In the genomic region with DNA sequence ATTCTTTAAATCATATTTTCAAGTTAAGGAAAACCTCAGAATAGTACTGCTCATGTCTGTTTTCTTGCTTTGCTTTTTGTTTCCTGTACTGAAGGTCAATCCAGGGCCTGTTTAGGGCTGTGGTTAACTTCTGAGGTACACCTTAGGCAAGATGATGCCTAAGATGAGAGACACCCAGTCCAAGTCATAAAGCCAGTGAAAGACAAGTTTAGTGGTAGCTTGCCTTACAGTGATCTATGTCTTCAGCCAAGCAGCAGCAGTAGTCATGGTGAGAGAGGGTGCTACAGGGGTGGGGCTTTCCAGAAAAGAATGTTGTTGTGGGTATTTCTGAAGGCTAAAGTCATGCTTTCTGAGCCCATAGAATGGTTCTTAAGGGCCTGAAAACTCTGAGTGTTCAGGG, we compare ENCODE assay signal across 11 cellular contexts.
A peak's percentile ranks its signal among the peaks of the same experiment; 100 is the strongest.
DNase-seq lines count a peak whose midpoint lies in the region; ATAC-seq lines count a peak whose summit lies in the region.
"Had no signal": no experiment of that assay in that cellular context is flagged by ENCODE, and none has a peak within 500 bp of the region (broad histone marks: within the 10 kb centered on the region; RNA-seq: fewer than 3 reads in every experiment).

No MANE protein-coding gene starts in this region.

- no peak overlapping the region for H3K27ac Mint-ChIP-seq in natural killer cell treated with Interleukin-12 subunit alpha and Interleukin-12 subunit beta and Interleukin-15 and Interleukin-18, amount 100 ng/mL, for 72 hours

- DNase-seq in activated effector memory CD4-positive, alpha-beta T cell treated with anti-CD3 and anti-CD28 coated beads, Interleukin-2, amount 50 U/mL, for 16 hours, result peak; percentile 61
- no peak for DNase-seq in activated effector memory CD4-positive, alpha-beta T cell treated with Interleukin-2 at 50 U/mL for 16 hours
- no peak for DNase-seq in natural killer cell treated with Interleukin-12 subunit alpha and Interleukin-12 subunit beta and Interleukin-15 and Interleukin-18, amount 100 ng/mL, for 72 hours (ENCODE audit: low spot score)
- DNase-seq in NCI-H187 treated with DMSO at 0.1 percent for 48 hours (lab: John Stamatoyannopoulos, UW), result no peak
- no peak for DNase-seq in 8988T
- no peak for DNase-seq in AG08395 (ENCODE audit: low spot score)
- DNase-seq: erythroblast, left ventricle myocardium inferior, NCI-H2081 treated with DMSO at 0.1 percent for 48 hours had no signal

- ATAC-seq in GM21737 (IDR thresholded peaks at IDR 0.05; ENCODE audit: unreplicated experiment) (peak; percentile 71), HG03575 (IDR thresholded peaks at IDR 0.05; ENCODE audit: extremely low read depth, insufficient number of reproducible peaks, low FRiP score, unreplicated experiment) (peak; percentile 52)
- peak; percentile 65 to 71 for ATAC-seq in natural killer cell treated with Interleukin-12 subunit alpha and Interleukin-12 subunit beta and Interleukin-15 and Interleukin-18, amount 100 ng/mL, for 72 hours

- no peaks in the 10 kb centered on the region for H3K36me3 Mint-ChIP-seq in natural killer cell treated with Interleukin-12 subunit alpha and Interleukin-12 subunit beta and Interleukin-15 and Interleukin-18, amount 100 ng/mL, for 72 hours

- no peak overlapping the region for H3K4me3 Mint-ChIP-seq in natural killer cell treated with Interleukin-12 subunit alpha and Interleukin-12 subunit beta and Interleukin-15 and Interleukin-18, amount 100 ng/mL, for 72 hours

- H3K27me3 Mint-ChIP-seq in natural killer cell treated with Interleukin-12 subunit alpha and Interleukin-12 subunit beta and Interleukin-15 and Interleukin-18, amount 100 ng/mL, for 72 hours, result peaks cover 0 to 8% of the 10 kb centered on the region in 2 donors

- H3K4me1 Mint-ChIP-seq in natural killer cell treated with Interleukin-12 subunit alpha and Interleukin-12 subunit beta and Interleukin-15 and Interleukin-18, amount 100 ng/mL, for 72 hours (ENCODE audit: low read depth in 2 of 2), result peaks cover 6 to 11% of the 10 kb centered on the region in 2 donors

- no peaks in the 10 kb centered on the region for H3K9me3 Mint-ChIP-seq in natural killer cell treated with Interleukin-12 subunit alpha and Interleukin-12 subunit beta and Interleukin-15 and Interleukin-18, amount 100 ng/mL, for 72 hours
